11 cellular contexts compared by ENCODE assay signal in genomic region chr1:199691540-199691939, GRCh38.
DNase-seq lines count a peak whose midpoint lies in the region; ATAC-seq, FAIRE-seq and TF ChIP-seq lines count a peak whose summit lies in the region.
"Had no signal": no experiment of that assay in that cellular context is flagged by ENCODE, and none has a peak within 500 bp of the region (broad histone marks: within the 10 kb centered on the region; RNA-seq: fewer than 3 reads in every experiment).

No MANE protein-coding gene starts in this region.

- H3K9ac ChIP-seq in PC-3 (ENCODE audit: low read length) = no peak overlapping the region

- H3K79me2 ChIP-seq in PC-3 (ENCODE audit: low read length) = no peaks in the 10 kb centered on the region

- 0 out of 2 replicates have a peak overlapping the region, but pooled peaks have one; percentile 31 for H2AFZ ChIP-seq in PC-3 (ENCODE audit: low read length)

- H3K4me3 ChIP-seq in PC-3 (ENCODE audit: low read length) (no peak overlapping the region), fibroblast of villous mesenchyme (ENCODE audit: low read depth, low read length) (no peak overlapping the region)

- no peak overlapping the region; the same call in 1 of the 2 replicates for H3K27ac ChIP-seq in PC-3 (ENCODE audit: low read length)

- H3K4me3 Mint-ChIP-seq in HFFc6 = peak overlapping the region; percentile 2
- H3K4me3 Mint-ChIP-seq: activated naive CD8-positive, alpha-beta T cell had no signal

- no peak for FAIRE-seq in GM19239 (lab: Jason Lieb, UNC)

- no TSS peak for BruUV-seq in PC-3 (replicated peaks; lab: Mats Ljungman, UMichigan)

- peak overlapping the region; percentile 46 for H3K4me2 ChIP-seq in PC-3 (ENCODE audit: low read length)

- no peaks in the 10 kb centered on the region for H3K36me3 Mint-ChIP-seq in HFFc6 (ENCODE audit: low read depth)
- H3K36me3 Mint-ChIP-seq: activated naive CD8-positive, alpha-beta T cell had no signal

- TF ChIP-seq CTCF in HFFc6 (IDR thresholded peaks at IDR 0.05) = no peak
- TF ChIP-seq CTCF in PC-3 (conservative IDR thresholded peaks at IDR 0.05; ENCODE audit: low read depth, low read length) = no peak
- no peak for TF ChIP-seq CTCF in fibroblast of villous mesenchyme (IDR thresholded peaks at IDR 0.05; ENCODE audit: insufficient read depth, low read depth, low read length)

- H3K4me1 ChIP-seq in PC-3 (ENCODE audit: insufficient read depth, low read length) = peaks cover 8% of the 10 kb centered on the region

- H3K9me3 Mint-ChIP-seq in HFFc6 = no peaks in the 10 kb centered on the region

- H3K27me3 ChIP-seq in PC-3 (ENCODE audit: low read length) = no peaks in the 10 kb centered on the region

- H3K27ac Mint-ChIP-seq in HFFc6 = peak overlapping the region; percentile 5
- H3K27ac Mint-ChIP-seq: activated naive CD8-positive, alpha-beta T cell had no signal

- CTCF ChIA-PET in PC-3 (lab: Charles Lee) = interaction anchor here (0.6 kb wide), 1 partner anchor 873 kb away, joined by 13 read pairs; no protein-coding TSS in a partner anchor

- H3K27me3 Mint-ChIP-seq in HFFc6 (ENCODE audit: insufficient read depth) = no peaks in the 10 kb centered on the region; the same call in 1 of the 2 replicates

- H3K4me1 Mint-ChIP-seq in HFFc6 (ENCODE audit: low read depth) = peaks cover 58% of the 10 kb centered on the region

- no peaks in the 10 kb centered on the region for H3F3A ChIP-seq in PC-3 (ENCODE audit: low read length, unreplicated experiment)

- H3K9me2 ChIP-seq in PC-3 (replicated peaks; ENCODE audit: low read length) = no peaks in the 10 kb centered on the region

- no peaks in the 10 kb centered on the region for H3K36me3 ChIP-seq in PC-3 (ENCODE audit: low read depth, low read length)

- DNase-seq in ACHN = peak; percentile 50
- peak; percentile 81 for DNase-seq in HFFc6
- DNase-seq in PC-3 = peak; percentile 65
- DNase-seq in fibroblast of villous mesenchyme (ENCODE audit: low read depth) = peak; percentile 78
- no peak for DNase-seq in amygdala (lab: John Stamatoyannopoulos, UW)
- no peak for DNase-seq in GM19239 (ENCODE audit: insufficient read length, low spot score)
- no peak for DNase-seq in sciatic nerve (ENCODE audit: low spot score)
- DNase-seq: DMS79; NK-92 treated with Interleukin-12 subunit alpha and Interleukin-12 subunit beta, amount 100 ng/mL, for 24 hours had no signal

- no peaks in the 10 kb centered on the region for H3K9me3 ChIP-seq in PC-3 (ENCODE audit: low read length)

- POLR2A ChIA-PET in PC-3 (lab: Charles Lee; ENCODE audit: unreplicated experiment) = no interaction called here

- in situ Hi-C loops in ACHN (cut with HindIII; ENCODE audit: low pct_ligation_motif_present, low pct_unique_long_range_greater_than_20kb, low sequenced_read_pairs) = no loop called here

- ATAC-seq in PC-3 (peak; percentile 96), HG02884 (IDR thresholded peaks at IDR 0.05; ENCODE audit: unreplicated experiment) (no peak), sciatic nerve (no peak)

- intact Hi-C loops in PC-3 (cut with micrococcal nuclease) = loop anchor here (10.0 kb wide), 2 partner anchors 163 to 383 kb away; no protein-coding TSS in a partner anchor
- intact Hi-C loops in sciatic nerve (cut with DNase I) = no loop called here

- H4K20me1 ChIP-seq in PC-3 (ENCODE audit: low read length) = no peaks in the 10 kb centered on the region

Comparison
In these comparisons a context has a peak if more than half of its experiments do, and no peak if none do; other contexts are left out.
1. DNase-seq: peak in ACHN (single experiment), HFFc6 (single experiment), PC-3 (single experiment) and fibroblast of villous mesenchyme (single experiment); none in amygdala (0 of 56), GM19239 (single experiment) and sciatic nerve (single experiment).